10 cellular contexts compared by ENCODE assay signal in genomic region chr19:6360857-6361216, GRCh38. TPM values are rescaled to one million over a fixed set of nuclear protein-coding genes. Genes with fewer than 3 reads are reported as not detected.
DNase-seq lines count a peak whose midpoint lies in the region; ATAC-seq and TF ChIP-seq lines count a peak whose summit lies in the region.
"Not testable (repeated sequence)": the region's sequence is repeated elsewhere in the genome, so short reads cannot be mapped to it uniquely, and the experiment has no call there.
"Had no signal": no experiment of that assay in that cellular context is flagged by ENCODE, and none has a peak within 500 bp of the region (broad histone marks: within the 10 kb centered on the region; RNA-seq: fewer than 3 reads in every experiment).

No MANE protein-coding gene starts in this region.

- not testable (repeated sequence) for H3F3A ChIP-seq in neural cell (ENCODE audit: insufficient read depth, low read length, poor library complexity, severe bottlenecking)

- peak overlapping the region; percentile 96 for H3K4me3 Mint-ChIP-seq in HFFc6
- H3K4me3 Mint-ChIP-seq in stimulated activated naive CD8-positive, alpha-beta T cell treated with anti-CD3 and anti-CD28 coated beads, Interleukin-15, Interleukin-2, amounts not matched to agents 100 ng/mL and 50 ng/mL, for 24 hours: peak overlapping the region; percentile 94

- ATAC-seq in activated naive CD4-positive, alpha-beta T cell treated with anti-CD3 and anti-CD28 coated beads, Interleukin-2, amount 50 U/mL, for 72 hours: not testable (repeated sequence)

- not testable (repeated sequence) for H3K36me3 Mint-ChIP-seq in HFFc6 (ENCODE audit: low read depth)
- peaks cover 10 to 12% of the 10 kb centered on the region in 2 donors for H3K36me3 Mint-ChIP-seq in activated naive CD4-positive, alpha-beta T cell treated with anti-CD3 and anti-CD28 coated beads, Interleukin-2, amount 50 U/mL, for 72 hours
- peaks cover 24% of the 10 kb centered on the region for H3K36me3 Mint-ChIP-seq in stimulated activated naive CD8-positive, alpha-beta T cell treated with anti-CD3 and anti-CD28 coated beads, Interleukin-15, Interleukin-2, amounts not matched to agents 100 ng/mL and 50 ng/mL, for 24 hours (ENCODE audit: low read depth)

- H2AFZ ChIP-seq in neural cell (ENCODE audit: low read depth, low read length): peak overlapping the region; percentile 33

- H3K9ac ChIP-seq in SK-N-MC (ENCODE audit: insufficient read length); iPS-15b (ENCODE audit: low read depth, low read length); neural cell (ENCODE audit: low read length): not testable (repeated sequence)

- not testable (repeated sequence) for H3K4me2 ChIP-seq in neural cell (ENCODE audit: low read length)

- WGBS in ectodermal cell, 2 experiments: 90 to 94% methylated on average over 10 of the region's 10 CpGs

- not testable (repeated sequence) for H3K4me1 Mint-ChIP-seq in HFFc6 (ENCODE audit: low read depth)
- H3K4me1 Mint-ChIP-seq in stimulated activated naive CD8-positive, alpha-beta T cell treated with anti-CD3 and anti-CD28 coated beads, Interleukin-15, Interleukin-2, amounts not matched to agents 100 ng/mL and 50 ng/mL, for 24 hours (ENCODE audit: low read depth): peaks cover 22% of the 10 kb centered on the region

- H3K27me3 Mint-ChIP-seq in HFFc6 (ENCODE audit: insufficient read depth); stimulated activated naive CD8-positive, alpha-beta T cell treated with anti-CD3 and anti-CD28 coated beads, Interleukin-15, Interleukin-2, amounts not matched to agents 100 ng/mL and 50 ng/mL, for 24 hours: not testable (repeated sequence)

- TF ChIP-seq CTCF in BE2C (IDR thresholded peaks at IDR 0.05; ENCODE audit: low read depth, low read length); HFFc6 (IDR thresholded peaks at IDR 0.05); neural cell (IDR thresholded peaks at IDR 0.05; ENCODE audit: poor library complexity, severe bottlenecking): not testable (repeated sequence)

- not testable (repeated sequence) for H3K79me2 ChIP-seq in neural cell (replicated peaks; ENCODE audit: insufficient read depth, low read length)

- not testable (repeated sequence) for TF ChIP-seq RAD21 in neural cell (conservative IDR thresholded peaks at IDR 0.05)

- not testable (repeated sequence) for H3K27ac ChIP-seq in SK-N-MC; ectodermal cell (ENCODE audit: insufficient read depth, low read depth, low read length, poor library complexity, severe bottlenecking); neural cell (ENCODE audit: low read length)

- H3K36me3 ChIP-seq in BE2C: peaks cover 23% of the 10 kb centered on the region
- peaks cover 21% of the 10 kb centered on the region; the same call in 1 of the 2 replicates for H3K36me3 ChIP-seq in SK-N-MC (ENCODE audit: insufficient read depth, low read length)
- H3K36me3 ChIP-seq in ectodermal cell (ENCODE audit: control insufficient read depth, insufficient read depth, low read length); iPS-15b (ENCODE audit: control insufficient read depth, insufficient read depth, low read length); neural cell (ENCODE audit: insufficient read depth, low read length): not testable (repeated sequence)

- not testable (repeated sequence) for DNase-seq in BE2C; HFFc6; SK-N-MC (ENCODE audit: low read depth, low spot score); activated naive CD4-positive, alpha-beta T cell treated with anti-CD3 and anti-CD28 coated beads, Interleukin-2, amount 50 U/mL, for 72 hours (ENCODE audit: low spot score in 2 of 2)

- H3K27ac Mint-ChIP-seq in HFFc6; stimulated activated naive CD8-positive, alpha-beta T cell treated with anti-CD3 and anti-CD28 coated beads, Interleukin-15, Interleukin-2, amounts not matched to agents 100 ng/mL and 50 ng/mL, for 24 hours: not testable (repeated sequence)
- peak overlapping the region; percentile 77 to 91 for H3K27ac Mint-ChIP-seq in activated naive CD4-positive, alpha-beta T cell treated with anti-CD3 and anti-CD28 coated beads, Interleukin-2, amount 50 U/mL, for 72 hours

- not testable (repeated sequence) for H3K27me3 ChIP-seq in BE2C; ectodermal cell (ENCODE audit: control insufficient read depth, insufficient read depth, low read length, poor library complexity, severe bottlenecking); iPS-15b (ENCODE audit: control insufficient read depth, insufficient read depth, low read length); neural cell (ENCODE audit: insufficient read depth, low read depth, low read length)

- H3K9me3 ChIP-seq in BE2C; SK-N-MC (ENCODE audit: low read depth, low read length); ectodermal cell (ENCODE audit: control insufficient read depth, low read length); iPS-15b (ENCODE audit: control insufficient read depth, insufficient read depth, low read length); neural cell (ENCODE audit: low read length): not testable (repeated sequence)

- not testable (repeated sequence) for H3K9me3 Mint-ChIP-seq in HFFc6; activated naive CD4-positive, alpha-beta T cell treated with anti-CD3 and anti-CD28 coated beads, Interleukin-2, amount 50 U/mL, for 72 hours; stimulated activated naive CD8-positive, alpha-beta T cell treated with anti-CD3 and anti-CD28 coated beads, Interleukin-15, Interleukin-2, amounts not matched to agents 100 ng/mL and 50 ng/mL, for 24 hours

- H4K20me1 ChIP-seq in neural cell (ENCODE audit: insufficient read depth): not testable (repeated sequence)

- TF ChIP-seq EP300 in neural cell (conservative IDR thresholded peaks at IDR 0.05; ENCODE audit: poor library complexity, severe bottlenecking): not testable (repeated sequence)

- not testable (repeated sequence) for H3K4me1 ChIP-seq in BE2C; iPS-15b (ENCODE audit: control insufficient read depth, insufficient read depth, low read length)
- peaks cover 14% of the 10 kb centered on the region for H3K4me1 ChIP-seq in ectodermal cell (ENCODE audit: control insufficient read depth, insufficient read depth, low read length)

- peak overlapping the region; percentile 78 for H3K4me3 ChIP-seq in BE2C (ENCODE audit: low read depth, low read length)
- peak overlapping the region; percentile 89 for H3K4me3 ChIP-seq in SK-N-MC
- H3K4me3 ChIP-seq in ectodermal cell (ENCODE audit: insufficient read depth, low read depth, low read length): peak overlapping the region; percentile 67
- H3K4me3 ChIP-seq in iPS-15b (ENCODE audit: low read depth, low read length): peak overlapping the region; percentile 75
- peak overlapping the region; percentile 85 for H3K4me3 ChIP-seq in neural cell (ENCODE audit: low read length)

- not testable (repeated sequence) for H3K9me2 ChIP-seq in neural cell (ENCODE audit: insufficient read depth, low read length)

RNA-seq across cellular contexts. Expression of gene CLPP, which starts 0.5 kb away (rescaled TPM):
- 351 TPM for polyA plus RNA-seq in BE2C (2012; ENCODE audit: insufficient read depth, insufficient read length, low read depth)
- 100 to 1,000 TPM; 106 to 114 (median 107) TPM for total RNA-seq in HFFc6 (2021; fragmentation: NEBNext Ultra II Directional; extraction: Animal tissue kit (Norgen Biotek cat#: 25700))
- total RNA-seq in activated naive CD4-positive, alpha-beta T cell treated with anti-CD3 and anti-CD28 coated beads, Interleukin-2, amount 50 U/mL, for 72 hours: 100 to 1,000 TPM; 184 to 190 TPM
- polyA plus RNA-seq in ectodermal cell (2013, experiment 1 of 4): 70.1 TPM
- polyA plus RNA-seq in ectodermal cell (2013, experiment 2 of 4): 66.8 TPM
- 65.2 TPM for polyA plus RNA-seq in ectodermal cell (2013, experiment 3 of 4)
- polyA plus RNA-seq in ectodermal cell (2013, experiment 4 of 4): 65.0 TPM
- polyA plus RNA-seq in neural cell: 79.9 and 97.8 TPM in 2 replicates
- polyA minus RNA-seq in neural cell: 46.1 and 50.4 TPM in 2 replicates

RNA-seq across cellular contexts. Expression of gene ALKBH7, which starts 11.8 kb away (rescaled TPM):
- 127 TPM for polyA plus RNA-seq in BE2C (2012; ENCODE audit: insufficient read depth, insufficient read length, low read depth)
- 10 to 100 TPM; 40.8 to 60.7 (median 47.9) TPM for total RNA-seq in HFFc6 (2021; fragmentation: NEBNext Ultra II Directional; extraction: Animal tissue kit (Norgen Biotek cat#: 25700))
- 10 to 100 TPM; 33.9 to 89.4 TPM for total RNA-seq in activated naive CD4-positive, alpha-beta T cell treated with anti-CD3 and anti-CD28 coated beads, Interleukin-2, amount 50 U/mL, for 72 hours
- polyA plus RNA-seq in ectodermal cell (2013, experiment 1 of 4): 91.3 TPM
- polyA plus RNA-seq in ectodermal cell (2013, experiment 2 of 4): 99.7 TPM
- 90.0 TPM for polyA plus RNA-seq in ectodermal cell (2013, experiment 3 of 4)
- 94.2 TPM for polyA plus RNA-seq in ectodermal cell (2013, experiment 4 of 4)
- polyA plus RNA-seq in neural cell: 154 and 179 TPM in 2 replicates
- polyA minus RNA-seq in neural cell: 53.3 and 63.1 TPM in 2 replicates

RNA-seq across cellular contexts. Expression of gene PSPN, which starts 14.9 kb away (rescaled TPM):
- polyA plus RNA-seq in BE2C (2012; ENCODE audit: insufficient read depth, insufficient read length, low read depth): 2.3 TPM
- total RNA-seq in HFFc6 (2021; fragmentation: NEBNext Ultra II Directional; extraction: Animal tissue kit (Norgen Biotek cat#: 25700)): 1 to 10 TPM; 1.1 to 2.0 (median 1.5) TPM
- total RNA-seq in activated naive CD4-positive, alpha-beta T cell treated with anti-CD3 and anti-CD28 coated beads, Interleukin-2, amount 50 U/mL, for 72 hours: 1 to 10 TPM; 2.0 to 3.4 TPM
- polyA plus RNA-seq in ectodermal cell (2013, experiment 1 of 4): 2.2 TPM
- 2.2 TPM for polyA plus RNA-seq in ectodermal cell (2013, experiment 2 of 4)
- polyA plus RNA-seq in ectodermal cell (2013, experiment 3 of 4): 1.4 TPM
- 1.6 TPM for polyA plus RNA-seq in ectodermal cell (2013, experiment 4 of 4)
- polyA plus RNA-seq in neural cell: 1.5 and 2.4 TPM in 2 replicates
- 2.8 and 3.4 TPM in 2 replicates for polyA minus RNA-seq in neural cell

RNA-seq across cellular contexts. Expression of gene ACER1, which starts 27.4 kb away (rescaled TPM):
- polyA plus RNA-seq in BE2C (2012; ENCODE audit: insufficient read depth, insufficient read length, low read depth): not detected
- not detected for total RNA-seq in HFFc6 (2021; fragmentation: NEBNext Ultra II Directional; extraction: Animal tissue kit (Norgen Biotek cat#: 25700))
- total RNA-seq in activated naive CD4-positive, alpha-beta T cell treated with anti-CD3 and anti-CD28 coated beads, Interleukin-2, amount 50 U/mL, for 72 hours: under 1 TPM in 1 of 2 donors, not detected in 1; 0.52 TPM
- not detected for polyA plus RNA-seq in ectodermal cell (2013, experiment 1 of 4)
- polyA plus RNA-seq in ectodermal cell (2013, experiment 2 of 4): not detected
- not detected for polyA plus RNA-seq in ectodermal cell (2013, experiment 3 of 4)
- polyA plus RNA-seq in ectodermal cell (2013, experiment 4 of 4): not detected
- polyA plus RNA-seq in neural cell: 0.62 TPM in 1 of 2 replicates, not detected in the other
- polyA minus RNA-seq in neural cell: not detected in 2 replicates
- total RNA-seq: occipital lobe, temporal lobe had no signal

RNA-seq across cellular contexts. Expression of gene GTF2F1, which starts 32.1 kb away (rescaled TPM):
- polyA plus RNA-seq in BE2C (2012; ENCODE audit: insufficient read depth, insufficient read length, low read depth): 283 TPM
- 10 to 100 TPM; 70.4 to 75.1 (median 71.4) TPM for total RNA-seq in HFFc6 (2021; fragmentation: NEBNext Ultra II Directional; extraction: Animal tissue kit (Norgen Biotek cat#: 25700))
- 10 to 100 TPM; 44.6 to 78.4 TPM for total RNA-seq in activated naive CD4-positive, alpha-beta T cell treated with anti-CD3 and anti-CD28 coated beads, Interleukin-2, amount 50 U/mL, for 72 hours
- 73.7 TPM for polyA plus RNA-seq in ectodermal cell (2013, experiment 1 of 4)
- 74.2 TPM for polyA plus RNA-seq in ectodermal cell (2013, experiment 2 of 4)
- polyA plus RNA-seq in ectodermal cell (2013, experiment 3 of 4): 56.1 TPM
- 59.9 TPM for polyA plus RNA-seq in ectodermal cell (2013, experiment 4 of 4)
- 53.9 and 69.2 TPM in 2 replicates for polyA plus RNA-seq in neural cell
- polyA minus RNA-seq in neural cell: 55.9 and 57.5 TPM in 2 replicates
